1 cellular context compared by ENCODE assay signal in genomic region chr2:65420712-65421431, GRCh38.
TF ChIP-seq lines count a peak whose summit lies in the region.

No MANE protein-coding gene starts in this region.

TF ChIP-seq in K562, 482 proteins besides CTCF, POLR2A, EP300 and RAD21 (continued from another document and continues in another):
- TF ChIP-seq HMBOX1 (IDR thresholded peaks at IDR 0.05), result no peak
- TF ChIP-seq FOXK2 (conservative IDR thresholded peaks at IDR 0.05 in 1 of 2, IDR thresholded peaks at IDR 0.05 in 1 of 2; ENCODE audit: low read depth in 2 of 2), result peak; percentile 47 to 77; a peak in 3 of 4 replicates
- no peak for TF ChIP-seq REST (CRISPR knock-in tag; IDR thresholded peaks at IDR 0.05; ENCODE audit: low read depth)
- TF ChIP-seq NR0B1 (IDR thresholded peaks at IDR 0.05; ENCODE audit: partially characterized antibody), result no peak
- TF ChIP-seq PTRF (tag; IDR thresholded peaks at IDR 0.05), result no peak
- TF ChIP-seq, protein P1, sequence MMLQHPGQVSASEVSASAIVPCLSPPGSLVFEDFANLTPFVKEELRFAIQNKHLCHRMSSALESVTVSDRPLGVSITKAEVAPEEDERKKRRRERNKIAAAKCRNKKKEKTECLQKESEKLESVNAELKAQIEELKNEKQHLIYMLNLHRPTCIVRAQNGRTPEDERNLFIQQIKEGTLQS (IDR thresholded peaks at IDR 0.05), result peak; percentile 77
- TF ChIP-seq, protein P1 (CRISPR knock-in tag; conservative IDR thresholded peaks at IDR 0.05), result no peak
- TF ChIP-seq TARDBP (IDR thresholded peaks at IDR 0.05), result no peak
- TF ChIP-seq JUND (IDR thresholded peaks at IDR 0.05; ENCODE audit: borderline replicate concordance, low read depth, low read length), result peak; percentile 80
- peak; percentile 61; the same call in 2 of the 3 replicates for TF ChIP-seq JUND (tag; IDR thresholded peaks at IDR 0.05; ENCODE audit: borderline replicate concordance, low read depth, low read length)
- TF ChIP-seq ZNF12 (CRISPR knock-in tag; IDR thresholded peaks at IDR 0.05), result no peak
- TF ChIP-seq BACH1 (tag; IDR thresholded peaks at IDR 0.05), result no peak
- TF ChIP-seq ZNF3 (CRISPR knock-in tag; IDR thresholded peaks at IDR 0.05), result no peak
- TF ChIP-seq BCOR (IDR thresholded peaks at IDR 0.05), result peak; percentile 26; the same call in 1 of the 2 replicates
- no peak for TF ChIP-seq SLC30A9 (CRISPR knock-in tag; IDR thresholded peaks at IDR 0.05)
- no peak for TF ChIP-seq NR4A1 (CRISPR knock-in tag; IDR thresholded peaks at IDR 0.05)
- no peak for TF ChIP-seq NR4A1 (tag; IDR thresholded peaks at IDR 0.05)
- TF ChIP-seq ZNF584 (CRISPR knock-in tag; IDR thresholded peaks at IDR 0.05; ENCODE audit: low read depth), result no peak
- no peak for TF ChIP-seq ATF6 (CRISPR knock-in tag; IDR thresholded peaks at IDR 0.05)
- no peak for TF ChIP-seq ZNF134 (CRISPR knock-in tag; conservative IDR thresholded peaks at IDR 0.05)
- TF ChIP-seq MEF2A (IDR thresholded peaks at IDR 0.05; ENCODE audit: control insufficient read depth, low read depth, low read length), result no peak
- TF ChIP-seq, protein P2, sequence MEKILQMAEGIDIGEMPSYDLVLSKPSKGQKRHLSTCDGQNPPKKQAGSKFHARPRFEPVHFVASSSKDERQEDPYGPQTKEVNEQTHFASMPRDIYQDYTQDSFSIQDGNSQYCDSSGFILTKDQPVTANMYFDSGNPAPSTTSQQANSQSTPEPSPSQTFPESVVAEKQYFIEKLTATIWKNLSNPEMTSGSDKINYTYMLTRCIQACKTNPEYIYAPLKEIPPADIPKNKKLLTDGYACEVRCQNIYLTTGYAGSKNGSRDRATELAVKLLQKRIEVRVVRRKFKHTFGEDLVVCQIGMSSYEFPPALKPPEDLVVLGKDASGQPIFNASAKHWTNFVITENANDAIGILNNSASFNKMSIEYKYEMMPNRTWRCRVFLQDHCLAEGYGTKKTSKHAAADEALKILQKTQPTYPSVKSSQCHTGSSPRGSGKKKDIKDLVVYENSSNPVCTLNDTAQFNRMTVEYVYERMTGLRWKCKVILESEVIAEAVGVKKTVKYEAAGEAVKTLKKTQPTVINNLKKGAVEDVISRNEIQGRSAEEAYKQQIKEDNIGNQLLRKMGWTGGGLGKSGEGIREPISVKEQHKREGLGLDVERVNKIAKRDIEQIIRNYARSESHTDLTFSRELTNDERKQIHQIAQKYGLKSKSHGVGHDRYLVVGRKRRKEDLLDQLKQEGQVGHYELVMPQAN (IDR thresholded peaks at IDR 0.05; ENCODE audit: borderline replicate concordance), result no peak
- no peak for TF ChIP-seq ZNF24 (IDR thresholded peaks at IDR 0.05)
- TF ChIP-seq PHB2 (IDR thresholded peaks at IDR 0.05; ENCODE audit: low read depth), result no peak
- TF ChIP-seq GATAD2A (IDR thresholded peaks at IDR 0.05), result no peak
- TF ChIP-seq SMAD2 (IDR thresholded peaks at IDR 0.05; ENCODE audit: low read depth, low read length), result no peak
- TF ChIP-seq EGR1 (conservative IDR thresholded peaks at IDR 0.05), result no peak
- TF ChIP-seq, protein P3, sequence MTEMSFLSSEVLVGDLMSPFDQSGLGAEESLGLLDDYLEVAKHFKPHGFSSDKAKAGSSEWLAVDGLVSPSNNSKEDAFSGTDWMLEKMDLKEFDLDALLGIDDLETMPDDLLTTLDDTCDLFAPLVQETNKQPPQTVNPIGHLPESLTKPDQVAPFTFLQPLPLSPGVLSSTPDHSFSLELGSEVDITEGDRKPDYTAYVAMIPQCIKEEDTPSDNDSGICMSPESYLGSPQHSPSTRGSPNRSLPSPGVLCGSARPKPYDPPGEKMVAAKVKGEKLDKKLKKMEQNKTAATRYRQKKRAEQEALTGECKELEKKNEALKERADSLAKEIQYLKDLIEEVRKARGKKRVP (CRISPR knock-in tag; IDR thresholded peaks at IDR 0.05), result no peak
- TF ChIP-seq CREB3 (tag; conservative IDR thresholded peaks at IDR 0.05; ENCODE audit: low read depth), result no peak
- TF ChIP-seq, protein P4, sequence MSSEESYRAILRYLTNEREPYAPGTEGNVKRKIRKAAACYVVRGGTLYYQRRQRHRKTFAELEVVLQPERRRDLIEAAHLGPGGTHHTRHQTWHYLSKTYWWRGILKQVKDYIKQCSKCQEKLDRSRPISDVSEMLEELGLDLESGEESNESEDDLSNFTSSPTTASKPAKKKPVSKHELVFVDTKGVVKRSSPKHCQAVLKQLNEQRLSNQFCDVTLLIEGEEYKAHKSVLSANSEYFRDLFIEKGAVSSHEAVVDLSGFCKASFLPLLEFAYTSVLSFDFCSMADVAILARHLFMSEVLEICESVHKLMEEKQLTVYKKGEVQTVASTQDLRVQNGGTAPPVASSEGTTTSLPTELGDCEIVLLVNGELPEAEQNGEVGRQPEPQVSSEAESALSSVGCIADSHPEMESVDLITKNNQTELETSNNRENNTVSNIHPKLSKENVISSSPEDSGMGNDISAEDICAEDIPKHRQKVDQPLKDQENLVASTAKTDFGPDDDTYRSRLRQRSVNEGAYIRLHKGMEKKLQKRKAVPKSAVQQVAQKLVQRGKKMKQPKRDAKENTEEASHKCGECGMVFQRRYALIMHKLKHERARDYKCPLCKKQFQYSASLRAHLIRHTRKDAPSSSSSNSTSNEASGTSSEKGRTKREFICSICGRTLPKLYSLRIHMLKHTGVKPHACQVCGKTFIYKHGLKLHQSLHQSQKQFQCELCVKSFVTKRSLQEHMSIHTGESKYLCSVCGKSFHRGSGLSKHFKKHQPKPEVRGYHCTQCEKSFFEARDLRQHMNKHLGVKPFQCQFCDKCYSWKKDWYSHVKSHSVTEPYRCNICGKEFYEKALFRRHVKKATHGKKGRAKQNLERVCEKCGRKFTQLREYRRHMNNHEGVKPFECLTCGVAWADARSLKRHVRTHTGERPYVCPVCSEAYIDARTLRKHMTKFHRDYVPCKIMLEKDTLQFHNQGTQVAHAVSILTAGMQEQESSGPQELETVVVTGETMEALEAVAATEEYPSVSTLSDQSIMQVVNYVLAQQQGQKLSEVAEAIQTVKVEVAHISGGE (CRISPR knock-in tag; IDR thresholded peaks at IDR 0.05), result no peak
- TF ChIP-seq ZNF354B (CRISPR knock-in tag; IDR thresholded peaks at IDR 0.05), result no peak
- no peak for TF ChIP-seq SRSF3 (IDR thresholded peaks at IDR 0.05; ENCODE audit: insufficient read depth, low read length)
- no peak for TF ChIP-seq TGIF2 (CRISPR knock-in tag; IDR thresholded peaks at IDR 0.05)
- no peak for TF ChIP-seq THRAP3 (IDR thresholded peaks at IDR 0.05; ENCODE audit: borderline replicate concordance)
- TF ChIP-seq TCF7 (IDR thresholded peaks at IDR 0.05; ENCODE audit: borderline replicate concordance), result no peak
- TF ChIP-seq ZNF253 (CRISPR knock-in tag; conservative IDR thresholded peaks at IDR 0.05), result no peak
- no peak for TF ChIP-seq POLR2AphosphoS5 (IDR thresholded peaks at IDR 0.05; ENCODE audit: control insufficient read depth, insufficient read depth, low read depth, low read length)
- no peak for TF ChIP-seq DMBX1 (CRISPR knock-in tag; IDR thresholded peaks at IDR 0.05; ENCODE audit: borderline replicate concordance)
- TF ChIP-seq XRCC3 (IDR thresholded peaks at IDR 0.05), result no peak
- no peak for TF ChIP-seq MTA1 (IDR thresholded peaks at IDR 0.05; ENCODE audit: borderline replicate concordance)
- no peak for TF ChIP-seq ETS1 (conservative IDR thresholded peaks at IDR 0.05; ENCODE audit: control insufficient read depth, low read depth, low read length)
- no peak for TF ChIP-seq ZBTB7A (IDR thresholded peaks at IDR 0.05; ENCODE audit: borderline replicate concordance, control insufficient read depth, low read depth, low read length)
- no peak for TF ChIP-seq HSF4 (CRISPR knock-in tag; IDR thresholded peaks at IDR 0.05; ENCODE audit: borderline replicate concordance)
- no peak for TF ChIP-seq ZKSCAN8 (CRISPR knock-in tag; IDR thresholded peaks at IDR 0.05)
- no peak for TF ChIP-seq KDM4B (IDR thresholded peaks at IDR 0.05; ENCODE audit: borderline replicate concordance in 2 of 2, low read depth in 1 of 2)
- no peak for TF ChIP-seq SMARCB1 (IDR thresholded peaks at IDR 0.05; ENCODE audit: insufficient read length, low read depth)
- TF ChIP-seq, protein P5, sequence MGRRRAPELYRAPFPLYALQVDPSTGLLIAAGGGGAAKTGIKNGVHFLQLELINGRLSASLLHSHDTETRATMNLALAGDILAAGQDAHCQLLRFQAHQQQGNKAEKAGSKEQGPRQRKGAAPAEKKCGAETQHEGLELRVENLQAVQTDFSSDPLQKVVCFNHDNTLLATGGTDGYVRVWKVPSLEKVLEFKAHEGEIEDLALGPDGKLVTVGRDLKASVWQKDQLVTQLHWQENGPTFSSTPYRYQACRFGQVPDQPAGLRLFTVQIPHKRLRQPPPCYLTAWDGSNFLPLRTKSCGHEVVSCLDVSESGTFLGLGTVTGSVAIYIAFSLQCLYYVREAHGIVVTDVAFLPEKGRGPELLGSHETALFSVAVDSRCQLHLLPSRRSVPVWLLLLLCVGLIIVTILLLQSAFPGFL (CRISPR knock-in tag; IDR thresholded peaks at IDR 0.05), result no peak
- 0 out of 2 replicates have a peak, but pooled peaks have one; percentile 24 for TF ChIP-seq NR2C2 (CRISPR knock-in tag; IDR thresholded peaks at IDR 0.05)
- TF ChIP-seq NR2C2 (tag; IDR thresholded peaks at IDR 0.05), result peak; percentile 98
- TF ChIP-seq PURB (CRISPR knock-in tag; IDR thresholded peaks at IDR 0.05; ENCODE audit: low read depth), result no peak
